Comparison of ENCODE assay signal across 1 cellular context in the genomic region with DNA sequence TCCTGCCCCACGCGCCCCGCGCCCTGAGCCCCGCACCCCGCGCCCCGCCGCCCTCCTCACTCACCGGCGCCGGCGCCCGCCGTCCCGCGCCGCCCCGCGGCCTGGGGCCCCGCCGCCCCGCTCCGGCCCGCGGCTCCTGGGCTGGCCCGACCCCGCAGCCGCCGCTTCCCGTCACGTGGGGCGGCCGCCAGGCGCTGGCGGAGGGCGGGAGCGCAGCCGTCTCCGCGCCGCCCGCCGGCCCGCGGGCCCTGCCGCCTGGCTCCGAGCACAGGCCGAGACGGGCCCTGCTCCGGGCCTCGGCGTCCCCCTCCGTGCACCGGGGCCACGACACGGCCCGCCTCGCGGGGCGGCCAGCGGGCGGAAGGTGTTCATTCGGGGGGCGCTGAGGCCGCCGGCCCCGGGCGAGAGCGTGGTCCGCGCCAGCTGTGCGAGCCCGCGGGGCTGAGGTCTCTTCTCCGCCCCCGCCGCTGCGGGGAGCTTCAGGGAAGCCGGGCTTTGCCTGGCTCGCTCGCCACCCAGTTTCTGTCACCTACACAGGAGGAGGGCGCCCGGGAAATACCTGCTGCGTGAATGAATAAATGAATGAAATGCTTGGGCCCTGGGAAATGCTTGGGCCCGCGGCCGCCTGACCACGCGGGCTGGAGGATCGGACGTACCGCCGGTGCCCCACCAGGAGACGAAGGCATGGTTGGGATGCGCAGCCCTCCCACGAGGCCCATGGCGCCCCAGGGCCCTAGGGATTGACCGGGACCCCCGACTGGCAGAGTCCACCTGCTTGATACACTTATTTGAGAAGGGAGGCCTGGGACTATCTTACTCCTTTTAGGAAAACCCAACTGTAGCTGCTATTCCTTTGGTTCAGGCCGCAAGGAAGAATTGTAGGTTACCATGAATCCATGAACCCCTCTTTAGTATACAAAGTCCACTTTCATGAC.
TF ChIP-seq lines count a peak whose summit lies in the region.

TSS of gene TGFBRAP1 (minus strand) at position 175 of the 935 bp plus-strand sequence. CDS start 21,434 bp downstream, outside the sequence.

TF ChIP-seq in HepG2, 621 proteins besides CTCF, POLR2A, EP300 and RAD21 (continued from another document and continues in another):
- TF ChIP-seq ATF6 (CRISPR knock-in tag; conservative IDR thresholded peaks at IDR 0.05) (no peak), ZNF431 (CRISPR knock-in tag; IDR thresholded peaks at IDR 0.05; ENCODE audit: borderline replicate concordance, low read depth) (no peak; the same call in 1 of the 2 replicates), KAT2B (IDR thresholded peaks at IDR 0.05; ENCODE audit: borderline replicate concordance, low read depth, low read length) (no peak), ELF4 (CRISPR knock-in tag; IDR thresholded peaks at IDR 0.05; ENCODE audit: borderline replicate concordance) (no peak), ZBTB39 (CRISPR knock-in tag; IDR thresholded peaks at IDR 0.05) (0 out of 2 replicates have a peak, but pooled peaks have one; percentile 54), NPAS2 (CRISPR knock-in tag; IDR thresholded peaks at IDR 0.05; ENCODE audit: borderline replicate concordance) (no peak), ZFP91 (CRISPR knock-in tag; IDR thresholded peaks at IDR 0.05; ENCODE audit: borderline replicate concordance) (peak; percentile 80; the same call in 1 of the 2 replicates), MED13 (CRISPR knock-in tag; IDR thresholded peaks at IDR 0.05) (no peak), IKZF4 (CRISPR knock-in tag; IDR thresholded peaks at IDR 0.05; ENCODE audit: borderline replicate concordance, low read depth, not compliant biosample characterization) (peak; percentile 71), ZMYM2 (CRISPR knock-in tag; IDR thresholded peaks at IDR 0.05) (no peak), ZNF550 (CRISPR knock-in tag; IDR thresholded peaks at IDR 0.05; ENCODE audit: borderline replicate concordance) (0 out of 2 replicates have a peak, but pooled peaks have one; percentile 65), ZNF7 (CRISPR knock-in tag; IDR thresholded peaks at IDR 0.05) (no peak), MYC (CRISPR knock-in tag; IDR thresholded peaks at IDR 0.05; ENCODE audit: borderline replicate concordance) (peak; percentile 95), ERF (CRISPR knock-in tag; IDR thresholded peaks at IDR 0.05) (peak; percentile 43; the same call in 1 of the 2 replicates), ZBTB42 (CRISPR knock-in tag; IDR thresholded peaks at IDR 0.05) (no peak; the same call in 1 of the 2 replicates), SMYD3 (CRISPR knock-in tag; IDR thresholded peaks at IDR 0.05) (0 out of 2 replicates have a peak, but pooled peaks have one; percentile 58), PHF21A (CRISPR knock-in tag; IDR thresholded peaks at IDR 0.05) (peak; percentile 17; the same call in 1 of the 2 replicates), RCOR2 (CRISPR knock-in tag; IDR thresholded peaks at IDR 0.05) (no peak), MXD1 (CRISPR knock-in tag; IDR thresholded peaks at IDR 0.05) (peak; percentile 74; the same call in 1 of the 2 replicates), PCBP1 (IDR thresholded peaks at IDR 0.05; ENCODE audit: borderline replicate concordance, low read depth, low read length) (no peak), MIER2 (CRISPR knock-in tag; IDR thresholded peaks at IDR 0.05) (0 out of 2 replicates have a peak, but pooled peaks have one; percentile 10), GABPB1 (CRISPR knock-in tag; IDR thresholded peaks at IDR 0.05) (peak; percentile 62), U2AF1 (optimal IDR thresholded peaks at IDR 0.05; ENCODE audit: low read depth, low read length) (no peak), ZNF660 (CRISPR knock-in tag; IDR thresholded peaks at IDR 0.05; ENCODE audit: borderline replicate concordance, low read depth) (no peak), YY1 (IDR thresholded peaks at IDR 0.05; ENCODE audit: insufficient read depth, insufficient replicate concordance, low read depth, low read length) (peak; percentile 42), KLF9 (CRISPR knock-in tag; IDR thresholded peaks at IDR 0.05; ENCODE audit: low read depth) (no peak), ZNF24 (IDR thresholded peaks at IDR 0.05) (peak; percentile 61; the same call in 1 of the 2 replicates), TFDP2 (CRISPR knock-in tag; IDR thresholded peaks at IDR 0.05) (peak; percentile 29; the same call in 1 of the 2 replicates)
- TF ChIP-seq, protein P1, sequence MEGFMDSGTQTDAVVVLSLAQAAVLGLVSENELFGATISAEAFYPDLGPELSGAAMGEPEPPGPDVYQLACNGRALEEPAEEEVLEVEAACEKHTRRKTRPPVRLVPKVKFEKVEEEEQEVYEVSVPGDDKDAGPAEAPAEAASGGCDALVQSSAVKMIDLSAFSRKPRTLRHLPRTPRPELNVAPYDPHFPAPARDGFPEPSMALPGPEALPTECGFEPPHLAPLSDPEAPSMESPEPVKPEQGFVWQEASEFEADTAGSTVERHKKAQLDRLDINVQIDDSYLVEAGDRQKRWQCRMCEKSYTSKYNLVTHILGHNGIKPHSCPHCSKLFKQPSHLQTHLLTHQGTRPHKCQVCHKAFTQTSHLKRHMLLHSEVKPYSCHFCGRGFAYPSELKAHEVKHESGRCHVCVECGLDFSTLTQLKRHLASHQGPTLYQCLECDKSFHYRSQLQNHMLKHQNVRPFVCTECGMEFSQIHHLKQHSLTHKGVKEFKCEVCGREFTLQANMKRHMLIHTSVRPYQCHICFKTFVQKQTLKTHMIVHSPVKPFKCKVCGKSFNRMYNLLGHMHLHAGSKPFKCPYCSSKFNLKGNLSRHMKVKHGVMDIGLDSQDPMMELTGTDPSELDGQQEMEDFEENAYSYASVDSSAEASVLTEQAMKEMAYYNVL (CRISPR knock-in tag; IDR thresholded peaks at IDR 0.05; ENCODE audit: borderline replicate concordance) = no peak; the same call in 1 of the 2 replicates
- TF ChIP-seq, protein P2, sequence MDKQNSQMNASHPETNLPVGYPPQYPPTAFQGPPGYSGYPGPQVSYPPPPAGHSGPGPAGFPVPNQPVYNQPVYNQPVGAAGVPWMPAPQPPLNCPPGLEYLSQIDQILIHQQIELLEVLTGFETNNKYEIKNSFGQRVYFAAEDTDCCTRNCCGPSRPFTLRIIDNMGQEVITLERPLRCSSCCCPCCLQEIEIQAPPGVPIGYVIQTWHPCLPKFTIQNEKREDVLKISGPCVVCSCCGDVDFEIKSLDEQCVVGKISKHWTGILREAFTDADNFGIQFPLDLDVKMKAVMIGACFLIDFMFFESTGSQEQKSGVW (CRISPR knock-in tag; IDR thresholded peaks at IDR 0.05; ENCODE audit: borderline replicate concordance) = no peak
- TF ChIP-seq, protein P3, sequence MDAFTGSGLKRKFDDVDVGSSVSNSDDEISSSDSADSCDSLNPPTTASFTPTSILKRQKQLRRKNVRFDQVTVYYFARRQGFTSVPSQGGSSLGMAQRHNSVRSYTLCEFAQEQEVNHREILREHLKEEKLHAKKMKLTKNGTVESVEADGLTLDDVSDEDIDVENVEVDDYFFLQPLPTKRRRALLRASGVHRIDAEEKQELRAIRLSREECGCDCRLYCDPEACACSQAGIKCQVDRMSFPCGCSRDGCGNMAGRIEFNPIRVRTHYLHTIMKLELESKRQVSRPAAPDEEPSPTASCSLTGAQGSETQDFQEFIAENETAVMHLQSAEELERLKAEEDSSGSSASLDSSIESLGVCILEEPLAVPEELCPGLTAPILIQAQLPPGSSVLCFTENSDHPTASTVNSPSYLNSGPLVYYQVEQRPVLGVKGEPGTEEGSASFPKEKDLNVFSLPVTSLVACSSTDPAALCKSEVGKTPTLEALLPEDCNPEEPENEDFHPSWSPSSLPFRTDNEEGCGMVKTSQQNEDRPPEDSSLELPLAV (CRISPR knock-in tag; conservative IDR thresholded peaks at IDR 0.05; ENCODE audit: low read depth) = no peak
- TF ChIP-seq, protein P4, sequence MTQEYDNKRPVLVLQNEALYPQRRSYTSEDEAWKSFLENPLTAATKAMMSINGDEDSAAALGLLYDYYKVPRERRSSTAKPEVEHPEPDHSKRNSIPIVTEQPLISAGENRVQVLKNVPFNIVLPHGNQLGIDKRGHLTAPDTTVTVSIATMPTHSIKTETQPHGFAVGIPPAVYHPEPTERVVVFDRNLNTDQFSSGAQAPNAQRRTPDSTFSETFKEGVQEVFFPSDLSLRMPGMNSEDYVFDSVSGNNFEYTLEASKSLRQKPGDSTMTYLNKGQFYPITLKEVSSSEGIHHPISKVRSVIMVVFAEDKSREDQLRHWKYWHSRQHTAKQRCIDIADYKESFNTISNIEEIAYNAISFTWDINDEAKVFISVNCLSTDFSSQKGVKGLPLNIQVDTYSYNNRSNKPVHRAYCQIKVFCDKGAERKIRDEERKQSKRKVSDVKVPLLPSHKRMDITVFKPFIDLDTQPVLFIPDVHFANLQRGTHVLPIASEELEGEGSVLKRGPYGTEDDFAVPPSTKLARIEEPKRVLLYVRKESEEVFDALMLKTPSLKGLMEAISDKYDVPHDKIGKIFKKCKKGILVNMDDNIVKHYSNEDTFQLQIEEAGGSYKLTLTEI (CRISPR knock-in tag; conservative IDR thresholded peaks at IDR 0.05) = no peak
- TF ChIP-seq, protein P5, sequence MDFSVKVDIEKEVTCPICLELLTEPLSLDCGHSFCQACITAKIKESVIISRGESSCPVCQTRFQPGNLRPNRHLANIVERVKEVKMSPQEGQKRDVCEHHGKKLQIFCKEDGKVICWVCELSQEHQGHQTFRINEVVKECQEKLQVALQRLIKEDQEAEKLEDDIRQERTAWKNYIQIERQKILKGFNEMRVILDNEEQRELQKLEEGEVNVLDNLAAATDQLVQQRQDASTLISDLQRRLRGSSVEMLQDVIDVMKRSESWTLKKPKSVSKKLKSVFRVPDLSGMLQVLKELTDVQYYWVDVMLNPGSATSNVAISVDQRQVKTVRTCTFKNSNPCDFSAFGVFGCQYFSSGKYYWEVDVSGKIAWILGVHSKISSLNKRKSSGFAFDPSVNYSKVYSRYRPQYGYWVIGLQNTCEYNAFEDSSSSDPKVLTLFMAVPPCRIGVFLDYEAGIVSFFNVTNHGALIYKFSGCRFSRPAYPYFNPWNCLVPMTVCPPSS (IDR thresholded peaks at IDR 0.05) = no peak
- TF ChIP-seq, protein P6, sequence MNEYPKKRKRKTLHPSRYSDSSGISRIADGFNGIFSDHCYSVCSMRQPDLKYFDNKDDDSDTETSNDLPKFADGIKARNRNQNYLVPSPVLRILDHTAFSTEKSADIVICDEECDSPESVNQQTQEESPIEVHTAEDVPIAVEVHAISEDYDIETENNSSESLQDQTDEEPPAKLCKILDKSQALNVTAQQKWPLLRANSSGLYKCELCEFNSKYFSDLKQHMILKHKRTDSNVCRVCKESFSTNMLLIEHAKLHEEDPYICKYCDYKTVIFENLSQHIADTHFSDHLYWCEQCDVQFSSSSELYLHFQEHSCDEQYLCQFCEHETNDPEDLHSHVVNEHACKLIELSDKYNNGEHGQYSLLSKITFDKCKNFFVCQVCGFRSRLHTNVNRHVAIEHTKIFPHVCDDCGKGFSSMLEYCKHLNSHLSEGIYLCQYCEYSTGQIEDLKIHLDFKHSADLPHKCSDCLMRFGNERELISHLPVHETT (CRISPR knock-in tag; conservative IDR thresholded peaks at IDR 0.05) = 0 out of 2 replicates have a peak, but pooled peaks have one; percentile 21
